29 cellular contexts compared by ENCODE assay signal in genomic region chr3:8651418-8652322, GRCh38. TPM values are rescaled to one million over a fixed set of nuclear protein-coding genes. Genes with fewer than 3 reads are reported as not detected.
DNase-seq lines count a peak whose midpoint lies in the region; TF ChIP-seq lines count a peak whose summit lies in the region.
"Had no signal": no experiment of that assay in that cellular context is flagged by ENCODE, and none has a peak within 500 bp of the region (broad histone marks: within the 10 kb centered on the region; RNA-seq: fewer than 3 reads in every experiment).

No MANE protein-coding gene starts in this region.

- H3K36me3 ChIP-seq in duodenal mucosa (ENCODE audit: control insufficient read depth in 1 of 2, insufficient read depth in 2 of 2, low read length in 2 of 2) (no peaks in the 10 kb centered on the region), neuronal stem cell (replicated peaks in 1 of 2; ENCODE audit: control insufficient read depth in 2 of 2, insufficient read depth in 2 of 2, low read length in 2 of 2) (no peaks in the 10 kb centered on the region)
- H3K36me3 ChIP-seq: thoracic aorta, vagina had no signal

- peak overlapping the region; percentile 81 for H3K27ac Mint-ChIP-seq in neural crest cell (ENCODE audit: unreplicated experiment)
- H3K27ac Mint-ChIP-seq: activated CD4-positive, alpha-beta T cell treated with anti-CD3 and anti-CD28 coated beads, Interleukin-2, amount 10 ng/mL, durations not matched to agents 7 days and 5 days; activated naive CD8-positive, alpha-beta T cell treated with anti-CD3 and anti-CD28 coated beads, Interleukin-2, amount 50 U/mL, for 24 hours; CD4-positive, CD25-positive, alpha-beta regulatory T cell; stimulated activated naive CD8-positive, alpha-beta T cell treated with anti-CD3 and anti-CD28 coated beads, Interleukin-15, Interleukin-2, amounts not matched to agents 100 ng/mL and 50 ng/mL, for 24 hours had no signal

- no peak overlapping the region for H3K18ac ChIP-seq in neuronal stem cell (ENCODE audit: low read length)

- H2BK120ac ChIP-seq in neuronal stem cell (ENCODE audit: low read depth, low read length) = no peak overlapping the region

- no peak overlapping the region for H2AK5ac ChIP-seq in neuronal stem cell (ENCODE audit: low read depth, low read length)

- H3K14ac ChIP-seq in neuronal stem cell (ENCODE audit: low read length) = no peak overlapping the region

- no peak overlapping the region for H3K4me3 Mint-ChIP-seq in neural crest cell
- H3K4me3 Mint-ChIP-seq: activated CD4-positive, alpha-beta T cell treated with anti-CD3 and anti-CD28 coated beads, Interleukin-2, amount 10 ng/mL, durations not matched to agents 7 days and 5 days; activated naive CD8-positive, alpha-beta T cell treated with anti-CD3 and anti-CD28 coated beads, Interleukin-2, amount 50 U/mL, for 24 hours; activated T-cell treated with anti-CD3 and anti-CD28 coated beads, Interleukin-2, amount 50 U/mL, for 4 hours; CD4-positive, CD25-positive, alpha-beta regulatory T cell; stimulated activated naive CD8-positive, alpha-beta T cell treated with anti-CD3 and anti-CD28 coated beads, Interleukin-15, Interleukin-2, amounts not matched to agents 100 ng/mL and 50 ng/mL, for 24 hours had no signal

- H2BK15ac ChIP-seq in neuronal stem cell (ENCODE audit: low read length) = no peak overlapping the region

- H4K8ac ChIP-seq in neuronal stem cell (ENCODE audit: low read depth, low read length) = no peak overlapping the region

- H3K4me1 ChIP-seq in duodenal mucosa (ENCODE audit: control insufficient read depth in 1 of 2, insufficient read depth in 2 of 2, low read length in 2 of 2) = peaks cover 15 to 26% of the 10 kb centered on the region in 2 donors
- peaks cover 8 to 17% of the 10 kb centered on the region in 2 donors for H3K4me1 ChIP-seq in neuronal stem cell (ENCODE audit: control insufficient read depth in 2 of 2, insufficient read depth in 1 of 2, low read depth in 1 of 2, low read length in 2 of 2)

- no peak overlapping the region for H2BK5ac ChIP-seq in neuronal stem cell (ENCODE audit: low read length)

- TF ChIP-seq CTCF in neural crest cell (conservative IDR thresholded peaks at IDR 0.05) = no peak

- no peaks in the 10 kb centered on the region for H3K27me3 ChIP-seq in duodenal mucosa (ENCODE audit: control insufficient read depth in 1 of 2, insufficient read depth in 2 of 2, low read length in 2 of 2)
- H3K27me3 ChIP-seq in neuronal stem cell (ENCODE audit: control insufficient read depth in 3 of 3, insufficient read depth in 3 of 3, low read depth in 1 of 3, low read length in 3 of 3) = no peaks in the 10 kb centered on the region
- H3K27me3 ChIP-seq: vagina had no signal

- H3K9me3 ChIP-seq in duodenal mucosa (ENCODE audit: control insufficient read depth in 1 of 2, low read length in 2 of 2) (no peaks in the 10 kb centered on the region), neuronal stem cell (replicated peaks in 1 of 2; ENCODE audit: control insufficient read depth in 2 of 2, insufficient read depth in 1 of 2, low read depth in 1 of 2, low read length in 2 of 2) (peaks cover 0 to 10% of the 10 kb centered on the region in 2 donors)
- H3K9me3 ChIP-seq: thoracic aorta, vagina had no signal

- H3K9ac ChIP-seq in duodenal mucosa (ENCODE audit: low read depth in 1 of 2, low read length in 2 of 2) = peak overlapping the region in 1 of 2 donors; percentile 16
- no peak overlapping the region for H3K9ac ChIP-seq in neuronal stem cell (ENCODE audit: low read depth, low read length, poor library complexity)

- WGBS in neuronal stem cell (ENCODE audit: extremely low coverage in 2 of 2, insufficient read length in 2 of 2, insufficient replicate concordance in 1 of 2), 2 donors = no CpG with 5 or more reads among the region's 12 CpGs

- no peak overlapping the region for H3K23ac ChIP-seq in neuronal stem cell (ENCODE audit: low read depth, low read length, poor library complexity)

- peaks cover 10% of the 10 kb centered on the region for H3K36me3 Mint-ChIP-seq in neural crest cell (ENCODE audit: low read depth)
- H3K36me3 Mint-ChIP-seq: CD4-positive, CD25-positive, alpha-beta regulatory T cell had no signal

- peaks cover 48% of the 10 kb centered on the region for H3K4me1 Mint-ChIP-seq in neural crest cell
- H3K4me1 Mint-ChIP-seq: activated CD4-positive, alpha-beta T cell treated with anti-CD3 and anti-CD28 coated beads, Interleukin-2, amount 10 ng/mL, durations not matched to agents 7 days and 5 days; activated naive CD8-positive, alpha-beta T cell treated with anti-CD3 and anti-CD28 coated beads, Interleukin-2, amount 50 U/mL, for 24 hours; CD4-positive, CD25-positive, alpha-beta regulatory T cell had no signal

- H4K91ac ChIP-seq in neuronal stem cell (ENCODE audit: low read depth, low read length, poor library complexity) = no peak overlapping the region

- H3K9me3 Mint-ChIP-seq in neural crest cell = peaks cover 5% of the 10 kb centered on the region
- H3K9me3 Mint-ChIP-seq: activated CD4-positive, alpha-beta T cell treated with anti-CD3 and anti-CD28 coated beads, Interleukin-2, amount 10 ng/mL, durations not matched to agents 7 days and 5 days; activated T-cell treated with anti-CD3 and anti-CD28 coated beads, Interleukin-2, amount 50 U/mL, for 4 hours had no signal

- H2AFZ ChIP-seq in neuronal stem cell (ENCODE audit: low read length) = no peak overlapping the region
- H2AFZ ChIP-seq: PC-9 had no signal

- no peak overlapping the region for H2BK12ac ChIP-seq in neuronal stem cell (ENCODE audit: low read length)

- H3K79me1 ChIP-seq in neuronal stem cell (ENCODE audit: low read depth, low read length) = no peaks in the 10 kb centered on the region

- H3K27ac ChIP-seq in duodenal mucosa (ENCODE audit: low read depth, low read length) (no peak overlapping the region), neuronal stem cell (replicated peaks; ENCODE audit: low read length) (no peak overlapping the region)
- H3K27ac ChIP-seq: epithelial cell of prostate, HL-60, PC-9, thoracic aorta, vagina had no signal

- H3K4me3 ChIP-seq in duodenal mucosa (ENCODE audit: low read depth in 1 of 2, low read length in 2 of 2) (peak overlapping the region; percentile 18 to 26), neuronal stem cell (ENCODE audit: low read length in 2 of 2) (no peak overlapping the region)
- H3K4me3 ChIP-seq: lung, PC-9, vagina had no signal

- H3K4me2 ChIP-seq in neuronal stem cell (ENCODE audit: insufficient read depth, low read length, poor library complexity, severe bottlenecking) = no peak overlapping the region
- H3K4me2 ChIP-seq: PC-9 had no signal

- DNase-seq in LoVo (ENCODE audit: low spot score) (peak; percentile 8), NCI-H748 (lab: John Stamatoyannopoulos, UW; ENCODE audit: unreplicated experiment) (peak; percentile 34), neural crest cell (ENCODE audit: low read depth, low spot score) (no peak), KBM-7 (no peak), NCI-H524 treated with DMSO at 0.1 percent for 48 hours (lab: John Stamatoyannopoulos, UW) (no peak), neuronal stem cell (ENCODE audit: low spot score) (no peak), dedifferentiated amniotic fluid mesenchymal stem cell (ENCODE audit: extremely low spot score) (no peak)
- DNase-seq: activated CD4-positive, alpha-beta T cell treated with anti-CD3 and anti-CD28 coated beads, Interleukin-2, amount 10 ng/mL, durations not matched to agents 7 days and 5 days; activated gamma-delta T cell treated with Interleukin-2 at 50 U/mL for 16 hours; activated naive CD8-positive, alpha-beta T cell treated with anti-CD3 and anti-CD28 coated beads, Interleukin-2, amount 50 U/mL, for 24 hours; activated T-cell treated with anti-CD3 and anti-CD28 coated beads, Interleukin-2, amount 50 U/mL, for 4 hours; CD4-positive, CD25-positive, alpha-beta regulatory T cell; effector CD4-positive, alpha-beta T cell; glutamatergic neuron; Kasumi-1; NCI-H187 treated with DMSO at 0.1 percent for 48 hours; NCI-H345; NK-92 treated with Interleukin-12 subunit alpha and Interleukin-12 subunit beta, amount 100 ng/mL, for 24 hours; PC-9; SHP77 treated with DMSO at 0.1 percent for 48 hours; T1000 had no signal

- in situ Hi-C loops in KBM-7 (cut with MboI; ENCODE audit: low pct_unique_long_range_greater_than_20kb, low sequenced_read_pairs) = no loop called here

- H3K27me3 Mint-ChIP-seq in neural crest cell (ENCODE audit: low read depth) = peaks cover 3% of the 10 kb centered on the region

- no peak overlapping the region for H3K4ac ChIP-seq in neuronal stem cell (ENCODE audit: low read length)

RNA-seq across cellular contexts. Expression of gene SSUH2, which starts 7.1 kb away (rescaled TPM):
- total RNA-seq in neural crest cell = 14.1 and 18.0 TPM in 2 replicates
- polyA plus RNA-seq in neuronal stem cell (2013, experiment 1 of 2) = 1.8 TPM
- polyA plus RNA-seq in neuronal stem cell (2013, experiment 2 of 2) = 1.4 TPM
- total RNA-seq: activated CD4-positive, alpha-beta T cell treated with anti-CD3 and anti-CD28 coated beads, Interleukin-2, amount 10 ng/mL, durations not matched to agents 7 days and 5 days; activated T-cell treated with anti-CD3 and anti-CD28 coated beads, Interleukin-2, amount 50 U/mL, for 4 hours; CD4-positive, CD25-positive, alpha-beta regulatory T cell; chondrocyte; vagina had no signal
- polyA plus RNA-seq: CD4-positive, CD25-positive, alpha-beta regulatory T cell had no signal

Comparison
In these comparisons a context has a peak if more than half of its experiments do, and no peak if none do; other contexts are left out.
1. DNase-seq: peak in LoVo (single experiment) and NCI-H748 (single experiment); none in neural crest cell (single experiment), KBM-7 (single experiment), NCI-H524 treated with DMSO at 0.1 percent for 48 hours (single experiment), neuronal stem cell (single experiment) and dedifferentiated amniotic fluid mesenchymal stem cell (single experiment).
2. H3K4me3 ChIP-seq: peak in duodenal mucosa (2 of 2); none in neuronal stem cell (0 of 2).